40 cellular contexts compared by ENCODE assay signal in genomic region chr22:22158965-22159364, GRCh38.
"Had no signal": no experiment of that assay in that cellular context is flagged by ENCODE, and none has a peak within 500 bp of the region (broad histone marks: within the 10 kb centered on the region; RNA-seq: fewer than 3 reads in every experiment).

No MANE protein-coding gene starts in this region.

- H3K36me3 ChIP-seq: brain microvascular endothelial cell, cardiac muscle cell had no signal

- H3K36me3 Mint-ChIP-seq: activated CD8-positive, alpha-beta memory T cell treated with anti-CD3 and anti-CD28 coated beads, Interleukin-2, amount 10 ng/mL, durations not matched to agents 7 days and 5 days; activated naive CD8-positive, alpha-beta T cell treated with anti-CD3 and anti-CD28 coated beads for 36 hours had no signal

- H3K9me3 Mint-ChIP-seq: activated CD4-positive, alpha-beta memory T cell treated with anti-CD3 and anti-CD28 coated beads, Interleukin-2, amount 10 ng/mL, durations not matched to agents 7 days and 5 days; activated naive CD8-positive, alpha-beta T cell treated with anti-CD3 and anti-CD28 coated beads for 36 hours; activated T-cell treated with anti-CD3 and anti-CD28 coated beads, Interleukin-2, amount 50 U/mL, for 72 hours; activated T-helper 17 cell treated with anti-CD3 and anti-CD28 coated beads, Interleukin-2, amount 50 U/mL, for 72 hours; central memory CD8-positive, alpha-beta T cell had no signal

- H3K4me2 ChIP-seq: PC-9 had no signal

- H3K27ac Mint-ChIP-seq: activated CD4-positive, alpha-beta memory T cell treated with anti-CD3 and anti-CD28 coated beads, Interleukin-2, amount 10 ng/mL, durations not matched to agents 7 days and 5 days; activated CD8-positive, alpha-beta memory T cell treated with anti-CD3 and anti-CD28 coated beads, Interleukin-2, amount 10 ng/mL, durations not matched to agents 7 days and 5 days; activated naive CD8-positive, alpha-beta T cell treated with anti-CD3 and anti-CD28 coated beads for 36 hours; activated T-cell treated with anti-CD3 and anti-CD28 coated beads, Interleukin-2, amount 50 U/mL, for 72 hours; activated T-helper 17 cell treated with anti-CD3 and anti-CD28 coated beads, Interleukin-2, amount 50 U/mL, for 72 hours had no signal

- H3K27ac ChIP-seq: brain microvascular endothelial cell, cardiac muscle cell, PC-9, RWPE1, VCaP had no signal

- ATAC-seq: activated CD8-positive, alpha-beta memory T cell treated with anti-CD3 and anti-CD28 coated beads, Interleukin-2, amount 10 ng/mL, durations not matched to agents 7 days and 5 days; activated T-cell treated with anti-CD3 and anti-CD28 coated beads, Interleukin-2, amount 50 U/mL, for 72 hours; activated T-helper 17 cell treated with anti-CD3 and anti-CD28 coated beads, Interleukin-2, amount 50 U/mL, for 72 hours; Right ventricle myocardium inferior had no signal

- H3K4me3 ChIP-seq: cardiac muscle cell, PC-9 had no signal

- H2AFZ ChIP-seq: PC-9 had no signal

- DNase-seq: activated CD4-positive, alpha-beta memory T cell treated with anti-CD3 and anti-CD28 coated beads, Interleukin-2, amount 10 ng/mL, durations not matched to agents 7 days and 5 days; activated CD4-positive, alpha-beta T cell treated with anti-CD3 and anti-CD28 coated beads for 1 hour; activated CD4-positive, alpha-beta T cell treated with anti-CD3 and anti-CD28 coated beads for 48 hours; activated CD4-positive, CD25-positive, alpha-beta regulatory T cell; activated CD8-positive, alpha-beta memory T cell treated with anti-CD3 and anti-CD28 coated beads for 24 hours; activated CD8-positive, alpha-beta memory T cell treated with anti-CD3 and anti-CD28 coated beads, Interleukin-2, amount 10 ng/mL, durations not matched to agents 7 days and 5 days; activated CD8-positive, alpha-beta memory T cell treated with anti-CD3 and anti-CD28 coated beads, Interleukin-2, amount 50 U/mL, for 48 hours; activated effector memory CD4-positive, alpha-beta T cell treated with anti-CD3 and anti-CD28 coated beads, Interleukin-2, amount 50 U/mL, for 16 hours; activated naive CD4-positive, alpha-beta T cell; activated naive CD4-positive, alpha-beta T cell treated with anti-CD3 and anti-CD28 coated beads, Interleukin-2, amount 50 U/mL, for 16 hours; activated naive CD8-positive, alpha-beta T cell treated with anti-CD3 and anti-CD28 coated beads for 36 hours; activated T-cell treated with anti-CD3 and anti-CD28 coated beads, Interleukin-2, amount 50 U/mL, for 72 hours; amniotic stem cell; aorta; brain microvascular endothelial cell; Kasumi-1; MM.1S; NCI-H1092; NCI-H146; NCI-H187; NCI-H2029 treated with DMSO at 0.1 percent for 48 hours; NCI-H2107; NCI-H2171; NCI-H510A; NCI-H526; NCI-H748 treated with DMSO at 0.1 percent for 48 hours; NK-92 treated with Interleukin-12 subunit alpha and Interleukin-12 subunit beta, amount 100 ng/mL, for 24 hours; PC-9; SIG-M5; SW 1271; T-helper 1 cell; T-helper 2 cell; T-helper 9 cell had no signal

- H3K4me1 Mint-ChIP-seq: activated T-helper 17 cell treated with anti-CD3 and anti-CD28 coated beads, Interleukin-2, amount 50 U/mL, for 72 hours had no signal

- FAIRE-seq: RCC 7860 had no signal

- H3K4me3 Mint-ChIP-seq: activated CD4-positive, alpha-beta memory T cell treated with anti-CD3 and anti-CD28 coated beads, Interleukin-2, amount 10 ng/mL, durations not matched to agents 7 days and 5 days; activated CD8-positive, alpha-beta memory T cell treated with anti-CD3 and anti-CD28 coated beads, Interleukin-2, amount 10 ng/mL, durations not matched to agents 7 days and 5 days; activated naive CD8-positive, alpha-beta T cell treated with anti-CD3 and anti-CD28 coated beads for 36 hours; activated T-cell treated with anti-CD3 and anti-CD28 coated beads, Interleukin-2, amount 50 U/mL, for 72 hours; activated T-helper 17 cell treated with anti-CD3 and anti-CD28 coated beads, Interleukin-2, amount 50 U/mL, for 72 hours; central memory CD8-positive, alpha-beta T cell had no signal
